ENCODE assay signal across 22 cellular contexts in the genomic region with DNA sequence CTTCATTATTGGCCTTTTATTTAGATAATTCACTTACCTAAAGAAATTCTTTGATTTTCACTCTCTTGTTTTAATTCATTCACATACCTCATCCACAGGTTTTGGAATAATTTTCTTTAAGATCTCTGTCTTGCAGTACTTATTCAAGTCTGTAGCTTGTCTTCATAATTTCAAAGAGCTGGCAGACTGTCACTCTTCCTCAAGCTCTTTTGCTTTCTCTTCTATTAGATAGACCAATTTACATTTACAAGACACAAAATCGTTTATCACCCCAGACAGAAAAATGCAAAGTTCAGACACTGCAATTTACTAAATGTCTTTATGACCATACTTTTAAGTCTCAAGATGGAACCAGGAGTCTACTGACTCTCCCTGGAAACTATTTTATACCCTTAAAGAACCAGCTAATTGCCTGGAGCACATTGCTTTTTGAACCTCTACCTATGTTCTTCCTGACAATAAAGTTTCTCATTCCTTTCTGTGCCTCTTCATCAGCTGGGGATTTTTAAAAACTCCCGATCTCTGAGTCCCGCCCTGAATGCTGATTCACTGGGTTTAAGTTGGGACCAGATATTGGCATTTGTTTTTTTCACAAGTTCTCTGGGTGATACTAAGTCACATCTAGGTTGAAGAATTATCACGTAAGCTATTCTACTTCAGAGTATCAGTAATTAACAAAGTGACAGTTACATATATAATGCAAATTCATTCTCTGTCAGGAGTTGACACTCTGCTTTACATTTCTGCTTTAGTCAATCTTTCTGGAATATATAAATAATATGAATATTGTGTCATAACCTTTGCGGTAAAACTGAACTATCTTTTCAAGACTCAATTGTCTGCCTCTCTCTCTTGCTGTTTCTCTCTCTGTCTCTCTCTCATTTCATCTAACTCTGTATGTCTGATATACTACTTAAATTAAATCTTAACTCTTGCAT.
DNase-seq lines count a peak whose midpoint lies in the region; ATAC-seq and TF ChIP-seq lines count a peak whose summit lies in the region.
"Had no signal": no experiment of that assay in that cellular context is flagged by ENCODE, and none has a peak within 500 bp of the region (broad histone marks: within the 10 kb centered on the region; RNA-seq: fewer than 3 reads in every experiment).

No MANE protein-coding gene starts in this region.

- H3K27ac ChIP-seq in HUES48 (ENCODE audit: low read depth, low read length) (peak overlapping the region; percentile 31), hepatocyte (peak overlapping the region; percentile 12), esophagus squamous epithelium (no peak overlapping the region)
- H3K27ac ChIP-seq: SK-N-MC had no signal

- DNase-seq in hepatocyte (ENCODE audit: low spot score) (no peak), mucosa of descending colon (no peak), NCI-H748 treated with DMSO at 0.1 percent for 48 hours (lab: John Stamatoyannopoulos, UW) (no peak), esophagus squamous epithelium (lab: John Stamatoyannopoulos, UW) (no peak)
- DNase-seq in NK-92 treated with Interleukin-12 subunit alpha and Interleukin-12 subunit beta, amount 100 ng/mL, for 24 hours (lab: John Stamatoyannopoulos, UW) = no peak
- DNase-seq: C1 segment of cervical spinal cord; CD4-positive, alpha-beta memory T cell; COR-L47; H7; Kasumi-1; NCI-H1092 treated with DMSO at 0.1 percent for 48 hours; NCI-H1436 treated with DMSO at 0.1 percent for 48 hours; NCI-H1930; NCI-H446; NCI-H526; SIG-M5; SW 1271 had no signal

- no peak overlapping the region for H2AFZ ChIP-seq in hepatocyte

- H3K9me2 ChIP-seq in hepatocyte (replicated peaks; ENCODE audit: insufficient read depth) = no peaks in the 10 kb centered on the region

- whole genome bisulfite sequencing in hepatocyte (ENCODE audit: low lambda C conversion rate, missing lambda C conversion rate) = 64% methylated on average over 5 of the region's 5 CpGs
- WGBS in esophagus squamous epithelium, 2 donors = 58 to 84% methylated on average over 5 of the region's 5 CpGs

- H3K4me2 ChIP-seq in hepatocyte = no peak overlapping the region

- intact Hi-C loops in mucosa of descending colon (cut with DNase I, micrococcal nuclease) (no loop called here), esophagus squamous epithelium (cut with DNase I) (no loop called here)

- ATAC-seq in mucosa of descending colon (peak; percentile 63), GM21367 (IDR thresholded peaks at IDR 0.05; ENCODE audit: unreplicated experiment) (no peak)
- ATAC-seq: GM12878, K562 had no signal

- H3K4me3 ChIP-seq in HUES48 (ENCODE audit: low read depth, low read length) (no peak overlapping the region), hepatocyte (no peak overlapping the region), mucosa of descending colon (no peak overlapping the region), esophagus squamous epithelium (no peak overlapping the region)
- H3K4me3 ChIP-seq: GM12878, K562, SK-N-MC had no signal

- no peak for TF ChIP-seq CTCF in hepatocyte (IDR thresholded peaks at IDR 0.05; ENCODE audit: poor library complexity)
- no peak for TF ChIP-seq CTCF in mucosa of descending colon (IDR thresholded peaks at IDR 0.05)
- no peak for TF ChIP-seq CTCF in esophagus squamous epithelium (IDR thresholded peaks at IDR 0.05)

- no peak for TF ChIP-seq POLR2A in esophagus squamous epithelium (IDR thresholded peaks at IDR 0.05)

- no peaks in the 10 kb centered on the region for H4K20me1 ChIP-seq in hepatocyte (ENCODE audit: insufficient read depth, poor library complexity, severe bottlenecking)

- H3K27me3 ChIP-seq in HUES48 (ENCODE audit: control insufficient read depth, insufficient read depth, low read length) = no peaks in the 10 kb centered on the region
- H3K27me3 ChIP-seq in hepatocyte = no peaks in the 10 kb centered on the region
- no peaks in the 10 kb centered on the region for H3K27me3 ChIP-seq in esophagus squamous epithelium

- no peaks in the 10 kb centered on the region for H3K79me2 ChIP-seq in hepatocyte

- H3K9me3 ChIP-seq in HUES48 (ENCODE audit: control insufficient read depth, insufficient read depth, low read length) = no peaks in the 10 kb centered on the region
- no peaks in the 10 kb centered on the region for H3K9me3 ChIP-seq in hepatocyte (ENCODE audit: low read depth)
- H3K9me3 ChIP-seq in mucosa of descending colon = no peaks in the 10 kb centered on the region
- H3K9me3 ChIP-seq in esophagus squamous epithelium = no peaks in the 10 kb centered on the region

- H3K4me1 ChIP-seq in HUES48 (ENCODE audit: control insufficient read depth, insufficient read depth, low read length) (peaks cover 61% of the 10 kb centered on the region), hepatocyte (ENCODE audit: insufficient read depth) (peaks cover 10% of the 10 kb centered on the region), mucosa of descending colon (ENCODE audit: low read depth) (no peaks in the 10 kb centered on the region), esophagus squamous epithelium (no peaks in the 10 kb centered on the region)

- H3K9ac ChIP-seq in HUES48 (ENCODE audit: low read depth, low read length) = no peak overlapping the region

- H3K36me3 ChIP-seq in HUES48 (ENCODE audit: control insufficient read depth, insufficient read depth, low read length) = no peaks in the 10 kb centered on the region
- no peaks in the 10 kb centered on the region for H3K36me3 ChIP-seq in hepatocyte (replicated peaks; ENCODE audit: insufficient read depth, low read depth)
- no peaks in the 10 kb centered on the region for H3K36me3 ChIP-seq in mucosa of descending colon (ENCODE audit: low read depth)
- H3K36me3 ChIP-seq in esophagus squamous epithelium = no peaks in the 10 kb centered on the region

Comparison
In these comparisons a context has a peak if more than half of its experiments do, and no peak if none do; other contexts are left out.
1. H3K27ac ChIP-seq: peak in HUES48 (single experiment) and hepatocyte (single experiment); none in esophagus squamous epithelium (0 of 4).